ENCODE assay signal across 1 cellular context in the genomic region with DNA sequence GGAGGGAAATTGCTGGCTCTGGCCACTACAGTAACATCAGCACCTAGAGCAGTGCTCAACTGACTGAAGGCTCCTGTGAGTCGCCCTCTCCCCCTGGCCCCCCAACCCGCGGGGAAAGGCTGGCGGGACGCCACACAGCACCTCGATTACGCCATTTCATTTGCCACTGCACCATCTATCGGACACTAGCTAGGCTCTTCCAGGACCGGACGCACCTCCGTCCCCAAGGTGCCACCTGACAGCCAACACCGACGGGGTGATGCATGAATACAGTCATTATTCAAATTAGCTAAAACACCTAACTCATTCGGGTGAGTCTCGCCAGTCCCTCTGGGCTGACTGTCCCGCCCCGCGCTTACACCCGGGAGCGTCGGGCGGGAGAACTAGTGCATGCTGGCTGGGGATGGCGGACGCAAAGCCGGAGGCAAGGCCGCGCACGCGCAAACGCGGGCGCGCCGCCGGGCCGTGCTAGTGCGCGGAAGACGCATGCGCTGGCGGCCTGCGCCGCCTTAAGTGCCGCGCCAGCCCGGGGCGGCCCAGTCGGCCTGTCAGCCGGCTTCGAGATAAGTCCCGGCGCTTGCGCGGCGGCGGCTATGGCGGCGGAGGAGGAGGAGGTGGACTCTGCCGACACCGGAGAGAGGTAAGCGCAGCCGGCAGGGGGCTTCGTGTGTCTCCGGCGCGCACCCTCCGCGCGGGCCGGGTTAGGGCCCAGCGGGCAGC.
TF ChIP-seq lines count a peak whose summit lies in the region.

TSS of gene ABHD5 (plus strand) at position 539 of the 720 bp plus-strand sequence. CDS start at position 594, 55 bp downstream.

TF ChIP-seq in WTC11, 78 proteins besides CTCF, POLR2A, EP300 and RAD21 (continued from another document and continues in another):
- TF ChIP-seq, protein P1, sequence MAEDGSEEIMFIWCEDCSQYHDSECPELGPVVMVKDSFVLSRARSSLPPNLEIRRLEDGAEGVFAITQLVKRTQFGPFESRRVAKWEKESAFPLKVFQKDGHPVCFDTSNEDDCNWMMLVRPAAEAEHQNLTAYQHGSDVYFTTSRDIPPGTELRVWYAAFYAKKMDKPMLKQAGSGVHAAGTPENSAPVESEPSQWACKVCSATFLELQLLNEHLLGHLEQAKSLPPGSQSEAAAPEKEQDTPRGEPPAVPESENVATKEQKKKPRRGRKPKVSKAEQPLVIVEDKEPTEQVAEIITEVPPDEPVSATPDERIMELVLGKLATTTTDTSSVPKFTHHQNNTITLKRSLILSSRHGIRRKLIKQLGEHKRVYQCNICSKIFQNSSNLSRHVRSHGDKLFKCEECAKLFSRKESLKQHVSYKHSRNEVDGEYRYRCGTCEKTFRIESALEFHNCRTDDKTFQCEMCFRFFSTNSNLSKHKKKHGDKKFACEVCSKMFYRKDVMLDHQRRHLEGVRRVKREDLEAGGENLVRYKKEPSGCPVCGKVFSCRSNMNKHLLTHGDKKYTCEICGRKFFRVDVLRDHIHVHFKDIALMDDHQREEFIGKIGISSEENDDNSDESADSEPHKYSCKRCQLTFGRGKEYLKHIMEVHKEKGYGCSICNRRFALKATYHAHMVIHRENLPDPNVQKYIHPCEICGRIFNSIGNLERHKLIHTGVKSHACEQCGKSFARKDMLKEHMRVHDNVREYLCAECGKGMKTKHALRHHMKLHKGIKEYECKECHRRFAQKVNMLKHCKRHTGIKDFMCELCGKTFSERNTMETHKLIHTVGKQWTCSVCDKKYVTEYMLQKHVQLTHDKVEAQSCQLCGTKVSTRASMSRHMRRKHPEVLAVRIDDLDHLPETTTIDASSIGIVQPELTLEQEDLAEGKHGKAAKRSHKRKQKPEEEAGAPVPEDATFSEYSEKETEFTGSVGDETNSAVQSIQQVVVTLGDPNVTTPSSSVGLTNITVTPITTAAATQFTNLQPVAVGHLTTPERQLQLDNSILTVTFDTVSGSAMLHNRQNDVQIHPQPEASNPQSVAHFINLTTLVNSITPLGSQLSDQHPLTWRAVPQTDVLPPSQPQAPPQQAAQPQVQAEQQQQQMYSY (CRISPR knock-in tag; IDR thresholded peaks at IDR 0.05) = no peak; the same call in 1 of the 2 replicates
- TF ChIP-seq PRRX2 (CRISPR knock-in tag; IDR thresholded peaks at IDR 0.05) (peak; percentile 82; the same call in 1 of the 2 replicates), GTF2I (CRISPR knock-in tag; conservative IDR thresholded peaks at IDR 0.05) (no peak), FOXP4 (CRISPR knock-in tag; IDR thresholded peaks at IDR 0.05) (peak; percentile 58; the same call in 1 of the 2 replicates), FOXK1 (CRISPR knock-in tag; IDR thresholded peaks at IDR 0.05) (peak; percentile 37), ETV6 (CRISPR knock-in tag; IDR thresholded peaks at IDR 0.05) (no peak; the same call in 1 of the 2 replicates), ZNF416 (CRISPR knock-in tag; IDR thresholded peaks at IDR 0.05) (peak; percentile 88; the same call in 1 of the 2 replicates), STAT6 (CRISPR knock-in tag; conservative IDR thresholded peaks at IDR 0.05; ENCODE audit: low read depth) (no peak), EMX1 (CRISPR knock-in tag; IDR thresholded peaks at IDR 0.05) (0 out of 2 replicates have a peak, but pooled peaks have one; percentile 76), NR3C1 (CRISPR knock-in tag; conservative IDR thresholded peaks at IDR 0.05; ENCODE audit: low read depth) (no peak), ARID4B (CRISPR knock-in tag; IDR thresholded peaks at IDR 0.05; ENCODE audit: borderline replicate concordance) (peak; percentile 66; the same call in 1 of the 2 replicates), ZNF532 (CRISPR knock-in tag; IDR thresholded peaks at IDR 0.05; ENCODE audit: borderline replicate concordance) (peak; percentile 84; the same call in 1 of the 2 replicates), ERG (CRISPR knock-in tag; IDR thresholded peaks at IDR 0.05) (peak; percentile 77; the same call in 1 of the 2 replicates), CREM (CRISPR knock-in tag; IDR thresholded peaks at IDR 0.05) (peak; percentile 20; the same call in 1 of the 2 replicates), SP1 (CRISPR knock-in tag; conservative IDR thresholded peaks at IDR 0.05) (peak; percentile 64; the same call in 1 of the 2 replicates), TEAD1 (CRISPR knock-in tag; IDR thresholded peaks at IDR 0.05) (peak; percentile 88), HMGXB4 (CRISPR knock-in tag; IDR thresholded peaks at IDR 0.05) (peak; percentile 91; the same call in 1 of the 2 replicates), ATF3 (CRISPR knock-in tag; conservative IDR thresholded peaks at IDR 0.05) (0 out of 2 replicates have a peak, but pooled peaks have one; percentile 32)
- TF ChIP-seq, protein P2, sequence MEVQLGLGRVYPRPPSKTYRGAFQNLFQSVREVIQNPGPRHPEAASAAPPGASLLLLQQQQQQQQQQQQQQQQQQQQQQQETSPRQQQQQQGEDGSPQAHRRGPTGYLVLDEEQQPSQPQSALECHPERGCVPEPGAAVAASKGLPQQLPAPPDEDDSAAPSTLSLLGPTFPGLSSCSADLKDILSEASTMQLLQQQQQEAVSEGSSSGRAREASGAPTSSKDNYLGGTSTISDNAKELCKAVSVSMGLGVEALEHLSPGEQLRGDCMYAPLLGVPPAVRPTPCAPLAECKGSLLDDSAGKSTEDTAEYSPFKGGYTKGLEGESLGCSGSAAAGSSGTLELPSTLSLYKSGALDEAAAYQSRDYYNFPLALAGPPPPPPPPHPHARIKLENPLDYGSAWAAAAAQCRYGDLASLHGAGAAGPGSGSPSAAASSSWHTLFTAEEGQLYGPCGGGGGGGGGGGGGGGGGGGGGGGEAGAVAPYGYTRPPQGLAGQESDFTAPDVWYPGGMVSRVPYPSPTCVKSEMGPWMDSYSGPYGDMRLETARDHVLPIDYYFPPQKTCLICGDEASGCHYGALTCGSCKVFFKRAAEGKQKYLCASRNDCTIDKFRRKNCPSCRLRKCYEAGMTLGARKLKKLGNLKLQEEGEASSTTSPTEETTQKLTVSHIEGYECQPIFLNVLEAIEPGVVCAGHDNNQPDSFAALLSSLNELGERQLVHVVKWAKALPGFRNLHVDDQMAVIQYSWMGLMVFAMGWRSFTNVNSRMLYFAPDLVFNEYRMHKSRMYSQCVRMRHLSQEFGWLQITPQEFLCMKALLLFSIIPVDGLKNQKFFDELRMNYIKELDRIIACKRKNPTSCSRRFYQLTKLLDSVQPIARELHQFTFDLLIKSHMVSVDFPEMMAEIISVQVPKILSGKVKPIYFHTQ (CRISPR knock-in tag; IDR thresholded peaks at IDR 0.05) = peak; percentile 86; the same call in 1 of the 2 replicates
